In genomic region chr1:245480393-245481120, GRCh38 we compare ENCODE assay signal across 18 cellular contexts.
A peak's percentile ranks its signal among the peaks of the same experiment; 100 is the strongest.
DNase-seq lines count a peak whose midpoint lies in the region; ATAC-seq, FAIRE-seq and TF ChIP-seq lines count a peak whose summit lies in the region.
"Had no signal": no experiment of that assay in that cellular context is flagged by ENCODE, and none has a peak within 500 bp of the region (broad histone marks: within the 10 kb centered on the region; RNA-seq: fewer than 3 reads in every experiment).

No MANE protein-coding gene starts in this region.

- RAD21 ChIA-PET in GM12878 (lab: Charles Lee; ENCODE audit: unreplicated experiment) = no interaction called here

- intact Hi-C loops in GM12878 (cut with micrococcal nuclease; ENCODE audit: unreplicated experiment) = no loop called here
- intact Hi-C loops in activated CD4-positive, alpha-beta memory T cell treated with anti-CD3 and anti-CD28 coated beads for 36 hours (cut with micrococcal nuclease) = no loop called here

- no peaks in the 10 kb centered on the region for H3K27me3 ChIP-seq in GM12878 (replicated peaks in 1 of 2; ENCODE audit: control insufficient read depth in 2 of 2, insufficient read depth in 2 of 2, low read length in 1 of 2)

- TF ChIP-seq POLR2A in GM12878 (IDR thresholded peaks at IDR 0.05; ENCODE audit: low read depth, low read length) = no peak

- no TSS peak for BruUV-seq in GM12878 (replicated peaks; lab: Mats Ljungman, UMichigan)

- no peak for TF ChIP-seq EP300 in GM12878 (IDR thresholded peaks at IDR 0.05; ENCODE audit: borderline replicate concordance in 1 of 2, control insufficient read depth in 1 of 2, low read depth in 2 of 2, low read length in 2 of 2)

- SMC1A ChIA-PET in GM12878 (lab: Charles Lee; ENCODE audit: uncharacterized antibody, unreplicated experiment) = interaction anchor here (1.5 kb wide), 1 partner anchor 49 kb away, joined by 3 read pairs; no protein-coding TSS in a partner anchor

- WGBS in GM12878 (ENCODE audit: insufficient coverage, insufficient replicate concordance, low lambda C conversion rate, missing lambda C conversion rate) = 32% methylated on average over 6 of the region's 6 CpGs

- no peak overlapping the region for H3K4me2 ChIP-seq in GM12878 (ENCODE audit: control insufficient read depth, insufficient read depth)

- no peak for FAIRE-seq in GM12878 (lab: Jason Lieb, UNC)
- FAIRE-seq: G401.6, HTR-8/SVneo had no signal

- in situ Hi-C loops in GM12878 (cut with MboI) = no loop called here

- no peak for TF ChIP-seq RAD21 in GM12878 (IDR thresholded peaks at IDR 0.05; ENCODE audit: insufficient read depth, low read depth, low read length)

- H4K20me1 ChIP-seq in GM12878 (ENCODE audit: control insufficient read depth, insufficient read depth) = no peaks in the 10 kb centered on the region

- no peak overlapping the region for H2AFZ ChIP-seq in GM12878 (ENCODE audit: control insufficient read depth, low read depth, low read length)

- DNase-seq in NOMO-1 (lab: John Stamatoyannopoulos, UW; ENCODE audit: unreplicated experiment in 2 of 2) (peak; percentile 25 to 83), NOMO-1 treated with dmso at 0.1 percent for 144 hours (lab: John Stamatoyannopoulos, UW; ENCODE audit: unreplicated experiment) (no peak), CD1c-positive myeloid dendritic cell (ENCODE audit: extremely low spot score) (peak; percentile 48), NCI-H2107 treated with DMSO at 0.1 percent for 48 hours (lab: John Stamatoyannopoulos, UW; ENCODE audit: unreplicated experiment) (peak; percentile 82), GM12878 (ENCODE audit: low read depth, low spot score) (no peak)
- no peak for DNase-seq in activated CD8-positive, alpha-beta memory T cell treated with anti-CD3 and anti-CD28 coated beads, Interleukin-2, amount 50 U/mL, for 4 hours
- no peak for DNase-seq in activated CD4-positive, alpha-beta memory T cell treated with anti-CD3 and anti-CD28 coated beads for 36 hours
- DNase-seq: AML-193, KG1, NCI-H1417 treated with DMSO at 0.1 percent for 48 hours, NCI-H2171 treated with DMSO at 0.1 percent for 48 hours, NCI-H524 treated with DMSO at 0.1 percent for 48 hours, NCI-H82, SW 1271 had no signal

- H3K9ac ChIP-seq in GM12878 (ENCODE audit: control insufficient read depth, insufficient read depth, low read length) = no peak overlapping the region

- H3K27ac ChIP-seq in GM12878 (ENCODE audit: control insufficient read depth, insufficient read depth) = no peak overlapping the region

- H3K4me3 ChIP-seq in GM12878 = no peak overlapping the region

- H3K79me2 ChIP-seq in GM12878 (ENCODE audit: control insufficient read depth, insufficient read depth, low read length) = no peaks in the 10 kb centered on the region

- no peaks in the 10 kb centered on the region for H3K4me1 Mint-ChIP-seq in activated CD4-positive, alpha-beta memory T cell treated with anti-CD3 and anti-CD28 coated beads for 36 hours (ENCODE audit: low read depth)

- CTCF ChIA-PET in GM12878 (lab: Yijun Ruan, JAX) = no interaction called here
- CTCF ChIA-PET in activated CD4-positive, alpha-beta memory T cell treated with anti-CD3 and anti-CD28 coated beads for 36 hours (lab: Charles Lee) = no interaction called here

- ATAC-seq in GM12878 (no peak), GM21529 (IDR thresholded peaks at IDR 0.05; ENCODE audit: unreplicated experiment) (no peak)
- ATAC-seq: Panc1 had no signal

- no peaks in the 10 kb centered on the region for H3K36me3 Mint-ChIP-seq in activated CD4-positive, alpha-beta memory T cell treated with anti-CD3 and anti-CD28 coated beads for 36 hours

- H3K9me3 Mint-ChIP-seq in activated CD4-positive, alpha-beta memory T cell treated with anti-CD3 and anti-CD28 coated beads for 36 hours = no peaks in the 10 kb centered on the region

- H3K36me3 ChIP-seq in GM12878 (ENCODE audit: control insufficient read depth in 2 of 2, insufficient read depth in 2 of 2, low read length in 1 of 2) = no peaks in the 10 kb centered on the region

- POLR2A ChIA-PET in GM12878 (lab: Charles Lee) = no interaction called here
- POLR2A ChIA-PET in activated CD4-positive, alpha-beta memory T cell treated with anti-CD3 and anti-CD28 coated beads for 36 hours (lab: Charles Lee) = no interaction called here

- no peak overlapping the region for H3K4me3 Mint-ChIP-seq in activated CD4-positive, alpha-beta memory T cell treated with anti-CD3 and anti-CD28 coated beads for 36 hours

- no peak for TF ChIP-seq CTCF in GM12878 (IDR thresholded peaks at IDR 0.05 in 2 of 3, conservative IDR thresholded peaks at IDR 0.05 in 1 of 3; ENCODE audit: control insufficient read depth in 2 of 3, extremely low read depth in 1 of 3, insufficient read depth in 1 of 3, low read depth in 3 of 3, low read length in 3 of 3)

- H3K9me3 ChIP-seq in GM12878 (replicated peaks; ENCODE audit: control insufficient read depth, insufficient read depth, low read length) = no peaks in the 10 kb centered on the region

- H3K4me1 ChIP-seq in GM12878 (ENCODE audit: control insufficient read depth, insufficient read depth, low read length) = no peaks in the 10 kb centered on the region

- H3K27ac Mint-ChIP-seq in activated CD4-positive, alpha-beta memory T cell treated with anti-CD3 and anti-CD28 coated beads for 36 hours = no peak overlapping the region

- H3K27me3 Mint-ChIP-seq in activated CD4-positive, alpha-beta memory T cell treated with anti-CD3 and anti-CD28 coated beads for 36 hours = no peaks in the 10 kb centered on the region

TF ChIP-seq in GM12878, 131 proteins besides CTCF, POLR2A, EP300 and RAD21:
- TF ChIP-seq ZNF592 (IDR thresholded peaks at IDR 0.05) (no peak), SPI1 (IDR thresholded peaks at IDR 0.05; ENCODE audit: borderline replicate concordance, insufficient read depth, low read depth, low read length) (0 out of 2 replicates have a peak, but pooled peaks have one; percentile 3)
TF ChIP-seq in GM12878: peak in this region for 1.

Comparison
In these comparisons a context has a peak if more than half of its experiments do, and no peak if none do; other contexts are left out.
1. DNase-seq: peak in NOMO-1 (2 of 2), CD1c-positive myeloid dendritic cell (single experiment) and NCI-H2107 treated with DMSO at 0.1 percent for 48 hours (single experiment); none in NOMO-1 treated with dmso at 0.1 percent for 144 hours (single experiment), GM12878 (single experiment), activated CD8-positive, alpha-beta memory T cell treated with anti-CD3 and anti-CD28 coated beads, Interleukin-2, amount 50 U/mL, for 4 hours (single experiment) and activated CD4-positive, alpha-beta memory T cell treated with anti-CD3 and anti-CD28 coated beads for 36 hours (single experiment).